ENCODE assay signal across 1 cellular context in genomic region chr16:59356709-59357108, GRCh38.
A peak's percentile ranks its signal among the peaks of the same experiment; 100 is the strongest.
TF ChIP-seq lines count a peak whose summit lies in the region.

No MANE protein-coding gene starts in this region.

TF ChIP-seq in K562, 482 proteins besides CTCF, POLR2A, EP300 and RAD21 (continued from another document and continues in another):
- TF ChIP-seq CUX1 (CRISPR knock-in tag; IDR thresholded peaks at IDR 0.05), result peak; percentile 59; the same call in 1 of the 2 replicates
- no peak for TF ChIP-seq AFF4 (CRISPR knock-in tag; IDR thresholded peaks at IDR 0.05)
- no peak; the same call in 1 of the 2 replicates for TF ChIP-seq ZSCAN32 (CRISPR knock-in tag; IDR thresholded peaks at IDR 0.05)
- TF ChIP-seq L3MBTL2 (IDR thresholded peaks at IDR 0.05), result 0 out of 2 replicates have a peak, but pooled peaks have one; percentile 11
- TF ChIP-seq KLF16 (IDR thresholded peaks at IDR 0.05), result peak; percentile 91
- no peak for TF ChIP-seq E2F5 (CRISPR knock-in tag; IDR thresholded peaks at IDR 0.05)
- TF ChIP-seq ARID1B (IDR thresholded peaks at IDR 0.05), result peak; percentile 98
- 0 out of 2 replicates have a peak, but pooled peaks have one; percentile 25 for TF ChIP-seq MITF (IDR thresholded peaks at IDR 0.05)
- peak; percentile 89 for TF ChIP-seq ELF4 (CRISPR knock-in tag; IDR thresholded peaks at IDR 0.05)
- peak; percentile 79 for TF ChIP-seq ZEB2 (IDR thresholded peaks at IDR 0.05)
- peak; percentile 64; the same call in 1 of the 2 replicates for TF ChIP-seq MECOM (CRISPR knock-in tag; IDR thresholded peaks at IDR 0.05)
- TF ChIP-seq THRB (CRISPR knock-in tag; conservative IDR thresholded peaks at IDR 0.05), result 0 out of 2 replicates have a peak, but pooled peaks have one; percentile 45
- TF ChIP-seq CHAMP1 (IDR thresholded peaks at IDR 0.05), result no peak
- peak; percentile 30; the same call in 1 of the 2 replicates for TF ChIP-seq ZNF316 (IDR thresholded peaks at IDR 0.05)
- TF ChIP-seq CEBPG (CRISPR knock-in tag; IDR thresholded peaks at IDR 0.05), result peak; percentile 54; the same call in 1 of the 2 replicates
- TF ChIP-seq CEBPG (tag; conservative IDR thresholded peaks at IDR 0.05 in 1 of 2, IDR thresholded peaks at IDR 0.05 in 1 of 2), result peak in 1 of 2 experiments; percentile 75; a peak in 2 of 4 replicates
- peak; percentile 91 for TF ChIP-seq TCF3 (CRISPR knock-in tag; IDR thresholded peaks at IDR 0.05)
- TF ChIP-seq HMBOX1 (IDR thresholded peaks at IDR 0.05), result peak; percentile 93
- TF ChIP-seq TAL1 (IDR thresholded peaks at IDR 0.05), result peak; percentile 96
- TF ChIP-seq NBN (IDR thresholded peaks at IDR 0.05; ENCODE audit: low read depth), result peak; percentile 85
- peak; percentile 88 for TF ChIP-seq PML (IDR thresholded peaks at IDR 0.05; ENCODE audit: low read length)
- peak; percentile 45; the same call in 1 of the 2 replicates for TF ChIP-seq MYC (IDR thresholded peaks at IDR 0.05; ENCODE audit: low read depth, low read length)
- no peak for TF ChIP-seq MYC (CRISPR knock-in tag; IDR thresholded peaks at IDR 0.05; ENCODE audit: borderline replicate concordance, low read depth)
- TF ChIP-seq GTF2B (IDR thresholded peaks at IDR 0.05; ENCODE audit: extremely low read depth, insufficient read length), result no peak
- TF ChIP-seq NR2C1 (IDR thresholded peaks at IDR 0.05), result peak; percentile 23; the same call in 1 of the 2 replicates
- TF ChIP-seq NR2C1 (tag; IDR thresholded peaks at IDR 0.05), result peak; percentile 82
- TF ChIP-seq STAT5A (IDR thresholded peaks at IDR 0.05; ENCODE audit: borderline replicate concordance, low read length), result peak; percentile 86
- TF ChIP-seq RFX5 (IDR thresholded peaks at IDR 0.05; ENCODE audit: low read depth, low read length), result no peak
- TF ChIP-seq SAFB (IDR thresholded peaks at IDR 0.05; ENCODE audit: borderline replicate concordance, low read depth, low read length), result no peak
- peak; percentile 63; the same call in 1 of the 2 replicates for TF ChIP-seq KHSRP (IDR thresholded peaks at IDR 0.05)
- TF ChIP-seq CBX3 (IDR thresholded peaks at IDR 0.05; ENCODE audit: borderline replicate concordance in 1 of 2, low read length in 2 of 2), result peak in 1 of 2 experiments; percentile 41; a peak in 1 of 3 replicates
- TF ChIP-seq PCBP1 (IDR thresholded peaks at IDR 0.05; ENCODE audit: low read depth, low read length, poor library complexity, severe bottlenecking), result no peak
- peak; percentile 81 for TF ChIP-seq ZNF644 (tag; IDR thresholded peaks at IDR 0.05; ENCODE audit: low read depth)
- TF ChIP-seq ATF1 (CRISPR knock-in tag; IDR thresholded peaks at IDR 0.05), result no peak
- peak; percentile 71 for TF ChIP-seq ATF1 (tag; IDR thresholded peaks at IDR 0.05)
- TF ChIP-seq MTA2 (IDR thresholded peaks at IDR 0.05; ENCODE audit: low read depth), result peak; percentile 89
- TF ChIP-seq KDM1A (IDR thresholded peaks at IDR 0.05), result peak; percentile 97 to 98
- TF ChIP-seq RBM15 (IDR thresholded peaks at IDR 0.05; ENCODE audit: insufficient read depth, low read length), result no peak
- peak; percentile 99 for TF ChIP-seq MEIS2 (IDR thresholded peaks at IDR 0.05; ENCODE audit: partially characterized antibody)
- TF ChIP-seq TRIM24 (IDR thresholded peaks at IDR 0.05), result peak; percentile 89 to 91
- peak; percentile 70 for TF ChIP-seq PBX2 (CRISPR knock-in tag; IDR thresholded peaks at IDR 0.05; ENCODE audit: low read depth)
- peak; percentile 98 for TF ChIP-seq PBX2 (tag; conservative IDR thresholded peaks at IDR 0.05; ENCODE audit: low read depth)
